Comparison of ENCODE assay signal across 21 cellular contexts in genomic region chr22:45928726-45929359, GRCh38. TPM values are rescaled to one million over a fixed set of nuclear protein-coding genes. Genes with fewer than 3 reads are reported as not detected.
DNase-seq lines count a peak whose midpoint lies in the region; ATAC-seq, FAIRE-seq and TF ChIP-seq lines count a peak whose summit lies in the region.
"Had no signal": no experiment of that assay in that cellular context is flagged by ENCODE, and none has a peak within 500 bp of the region (broad histone marks: within the 10 kb centered on the region; RNA-seq: fewer than 3 reads in every experiment).

No MANE protein-coding gene starts in this region.

- H3K36me3 Mint-ChIP-seq in Calu3 (ENCODE audit: insufficient read depth, unreplicated experiment), result peaks cover 48% of the 10 kb centered on the region
- H3K36me3 Mint-ChIP-seq in activated T-cell treated with anti-CD3 and anti-CD28 coated beads, Interleukin-2, amount 50 U/mL, for 4 hours (ENCODE audit: insufficient read depth), result no peaks in the 10 kb centered on the region
- H3K36me3 Mint-ChIP-seq: CD4-positive, alpha-beta memory T cell had no signal

- peak overlapping the region; percentile 23 for H2AK5ac ChIP-seq in neuronal stem cell (ENCODE audit: low read depth, low read length)

- H3K9me1 ChIP-seq in K562 (ENCODE audit: control insufficient read depth, insufficient read depth, low read length), result no peaks in the 10 kb centered on the region

- H2AFZ ChIP-seq in K562 (ENCODE audit: low read depth, low read length), result no peak overlapping the region
- no peak overlapping the region for H2AFZ ChIP-seq in neuronal stem cell (ENCODE audit: low read length)
- H2AFZ ChIP-seq: GM23248 had no signal

- H3K4ac ChIP-seq in neuronal stem cell (ENCODE audit: low read length), result no peak overlapping the region

- peaks cover 2 to 50% of the 10 kb centered on the region in 2 experiments; a peak in 2 of 5 replicates for H3K27me3 ChIP-seq in K562 (ENCODE audit: control insufficient read depth in 2 of 2, insufficient read depth in 2 of 2, low read length in 2 of 2)
- H3K27me3 ChIP-seq in neuronal stem cell (ENCODE audit: control insufficient read depth in 3 of 3, insufficient read depth in 3 of 3, low read depth in 1 of 3, low read length in 3 of 3), result peaks cover 0 to 11% (median 0%) of the 10 kb centered on the region in 3 experiments
- H3K27me3 ChIP-seq in right atrium auricular region, result peaks cover 0 to 2% of the 10 kb centered on the region in 2 donors

- no peak overlapping the region for H2BK120ac ChIP-seq in neuronal stem cell (ENCODE audit: low read depth, low read length)

- H3K4me1 ChIP-seq in K562 (replicated peaks in 1 of 2; ENCODE audit: control insufficient read depth in 2 of 2, insufficient read depth in 2 of 2, low read length in 2 of 2) (peaks cover 0 to 19% of the 10 kb centered on the region in 2 experiments; a peak in 2 of 5 replicates), neuronal stem cell (ENCODE audit: control insufficient read depth in 2 of 2, insufficient read depth in 1 of 2, low read depth in 1 of 2, low read length in 2 of 2) (peaks cover 0 to 5% of the 10 kb centered on the region in 2 donors), right atrium auricular region (no peaks in the 10 kb centered on the region)

- TF ChIP-seq CTCF in Calu3 (IDR thresholded peaks at IDR 0.05; ENCODE audit: unreplicated experiment), result no peak
- no peak for TF ChIP-seq CTCF in K562 (IDR thresholded peaks at IDR 0.05 in 2 of 3, conservative IDR thresholded peaks at IDR 0.05 in 1 of 3; ENCODE audit: insufficient read depth in 2 of 3, low read depth in 1 of 3, low read length in 3 of 3)
- TF ChIP-seq CTCF in right atrium auricular region (IDR thresholded peaks at IDR 0.05), result no peak

- FAIRE-seq in K562 (lab: Jason Lieb, UNC), result no peak
- FAIRE-seq in HTR-8/SVneo (lab: Jason Lieb, UNC), result no peak
- FAIRE-seq: G401.6, GM12892, H1 had no signal

- peak overlapping the region; percentile 6 for H3K14ac ChIP-seq in neuronal stem cell (ENCODE audit: low read length)

- ATAC-seq in K562, result no peak
- no peak for ATAC-seq in activated T-cell treated with anti-CD3 and anti-CD28 coated beads, Interleukin-2, amount 50 U/mL, for 4 hours
- no peak for ATAC-seq in GM21447 (IDR thresholded peaks at IDR 0.05; ENCODE audit: unreplicated experiment)

- DNase-seq in Calu3, result no peak
- DNase-seq in K562 (ENCODE audit: extremely low read depth in 1 of 4, low spot score in 3 of 4), result no peak
- no peak for DNase-seq in neuronal stem cell (ENCODE audit: low spot score)
- DNase-seq in activated T-cell treated with anti-CD3 and anti-CD28 coated beads, Interleukin-2, amount 50 U/mL, for 4 hours, result no peak
- DNase-seq in HTR-8/SVneo (ENCODE audit: insufficient read length, low spot score), result no peak
- no peak for DNase-seq in right atrium auricular region (ENCODE audit: low spot score)
- DNase-seq: 8988T; C1 segment of cervical spinal cord; CD4-positive, alpha-beta memory T cell; COR-L47; DMS153; DND-41; GM23248; H7; HCEC 1CT had no signal

- H3K79me2 ChIP-seq in K562 (ENCODE audit: control insufficient read depth, insufficient read depth, low read length), result no peaks in the 10 kb centered on the region

- H4K20me1 ChIP-seq in K562 (replicated peaks; ENCODE audit: control insufficient read depth, insufficient read depth, low read length), result peaks cover 6% of the 10 kb centered on the region; the same call in 1 of the 2 replicates

- no peak for TF ChIP-seq POLR2A in K562 (conservative IDR thresholded peaks at IDR 0.05)

- POLR2A ChIA-PET in K562 (lab: Yijun Ruan, JAX), result no interaction called here

- 2% methylated on average over 9 of the region's 10 CpGs for WGBS in K562 (ENCODE audit: insufficient coverage, low coverage, missing lambda C conversion rate)
- WGBS in neuronal stem cell (ENCODE audit: extremely low coverage in 2 of 2, insufficient read length in 2 of 2, insufficient replicate concordance in 1 of 2), 2 donors, result no CpG with 5 or more reads among the region's 10 CpGs

- no peak overlapping the region for H4K91ac ChIP-seq in neuronal stem cell (ENCODE audit: low read depth, low read length, poor library complexity)

- H3K9ac ChIP-seq in K562 (ENCODE audit: insufficient read depth in 1 of 2, low read depth in 2 of 2, low read length in 2 of 2), result no peak overlapping the region
- H3K9ac ChIP-seq in neuronal stem cell (ENCODE audit: low read depth, low read length, poor library complexity), result no peak overlapping the region
- H3K9ac ChIP-seq: GM23248 had no signal

- H3K9me3 Mint-ChIP-seq in Calu3 (ENCODE audit: low read depth, unreplicated experiment), result no peaks in the 10 kb centered on the region
- H3K9me3 Mint-ChIP-seq in activated T-cell treated with anti-CD3 and anti-CD28 coated beads, Interleukin-2, amount 50 U/mL, for 4 hours, result no peaks in the 10 kb centered on the region

- H4K8ac ChIP-seq in neuronal stem cell (ENCODE audit: low read depth, low read length), result no peak overlapping the region

- in situ Hi-C loops in K562 (cut with MboI), result no loop called here

- H2BK12ac ChIP-seq in neuronal stem cell (ENCODE audit: low read length), result no peak overlapping the region

- no peaks in the 10 kb centered on the region for H3K27me3 Mint-ChIP-seq in Calu3 (ENCODE audit: unreplicated experiment)
- peaks cover 20% of the 10 kb centered on the region for H3K27me3 Mint-ChIP-seq in activated T-cell treated with anti-CD3 and anti-CD28 coated beads, Interleukin-2, amount 50 U/mL, for 4 hours (ENCODE audit: low read depth)

- H3K4me3 ChIP-seq in K562 (no peak overlapping the region), neuronal stem cell (ENCODE audit: low read length in 2 of 2) (no peak overlapping the region), right atrium auricular region (no peak overlapping the region)
- H3K4me3 ChIP-seq: GM23248 had no signal

- peak overlapping the region; percentile 9 for H3K27ac Mint-ChIP-seq in Calu3 (ENCODE audit: unreplicated experiment)
- H3K27ac Mint-ChIP-seq: CD4-positive, alpha-beta memory T cell had no signal

- no peaks in the 10 kb centered on the region for H3K36me3 ChIP-seq in K562 (ENCODE audit: control insufficient read depth, insufficient read depth, low read length)
- peaks cover 0 to 2% of the 10 kb centered on the region in 2 donors for H3K36me3 ChIP-seq in neuronal stem cell (replicated peaks in 1 of 2; ENCODE audit: control insufficient read depth in 2 of 2, insufficient read depth in 2 of 2, low read length in 2 of 2)
- no peaks in the 10 kb centered on the region for H3K36me3 ChIP-seq in right atrium auricular region

- H3K9me3 ChIP-seq in K562 (replicated peaks; ENCODE audit: control insufficient read depth, insufficient read depth, low read depth, low read length), result no peaks in the 10 kb centered on the region
- peaks cover 0 to 1% of the 10 kb centered on the region in 2 donors for H3K9me3 ChIP-seq in neuronal stem cell (replicated peaks in 1 of 2; ENCODE audit: control insufficient read depth in 2 of 2, insufficient read depth in 1 of 2, low read depth in 1 of 2, low read length in 2 of 2)
- H3K9me3 ChIP-seq in right atrium auricular region, result no peaks in the 10 kb centered on the region

- TF ChIP-seq EP300 in K562 (IDR thresholded peaks at IDR 0.05; ENCODE audit: low read length), result no peak

- TF ChIP-seq RAD21 in K562 (CRISPR knock-in tag; conservative IDR thresholded peaks at IDR 0.05 in 1 of 2, IDR thresholded peaks at IDR 0.05 in 1 of 2), result no peak

- H3K4me3 Mint-ChIP-seq in Calu3 (ENCODE audit: low read depth, unreplicated experiment), result no peak overlapping the region
- no peak overlapping the region for H3K4me3 Mint-ChIP-seq in activated T-cell treated with anti-CD3 and anti-CD28 coated beads, Interleukin-2, amount 50 U/mL, for 4 hours
- H3K4me3 Mint-ChIP-seq: CD4-positive, alpha-beta memory T cell had no signal

- BruUV-seq in Calu3 (replicated peaks; lab: Mats Ljungman, UMichigan) (no TSS peak), K562 (replicated peaks; lab: Mats Ljungman, UMichigan) (no TSS peak)

- CTCF ChIA-PET in Calu3 (lab: Charles Lee), result interaction anchor here (0.6 kb wide), 1 partner anchor 13 kb away, joined by 4 read pairs; no protein-coding TSS in a partner anchor
- CTCF ChIA-PET in K562 (lab: Yijun Ruan, JAX; ENCODE audit: low intra/inter-chr PET ratio), result no interaction called here

- H3K23ac ChIP-seq in neuronal stem cell (ENCODE audit: low read depth, low read length, poor library complexity), result no peak overlapping the region

- peaks cover 7% of the 10 kb centered on the region for H3K79me1 ChIP-seq in neuronal stem cell (ENCODE audit: low read depth, low read length)

- intact Hi-C loops in Calu3 (cut with micrococcal nuclease; ENCODE audit: unreplicated experiment) (no loop called here), K562 (cut with micrococcal nuclease) (no loop called here)

- H3K27ac ChIP-seq in K562 (ENCODE audit: extremely low read depth, low read depth, low read length), result no peak overlapping the region
- no peak overlapping the region for H3K27ac ChIP-seq in neuronal stem cell (replicated peaks; ENCODE audit: low read length)
- H3K27ac ChIP-seq in right atrium auricular region, result no peak overlapping the region
- H3K27ac ChIP-seq: GM23248 had no signal

- no peak overlapping the region for H2BK15ac ChIP-seq in neuronal stem cell (ENCODE audit: low read length)

- H3K4me1 Mint-ChIP-seq in Calu3 (ENCODE audit: low read depth, unreplicated experiment), result peaks cover 35% of the 10 kb centered on the region
- H3K4me1 Mint-ChIP-seq in activated T-cell treated with anti-CD3 and anti-CD28 coated beads, Interleukin-2, amount 50 U/mL, for 4 hours (ENCODE audit: low read depth), result no peaks in the 10 kb centered on the region
- H3K4me1 Mint-ChIP-seq: CD4-positive, alpha-beta memory T cell had no signal

- H2BK5ac ChIP-seq in neuronal stem cell (ENCODE audit: low read length), result no peak overlapping the region

- peak overlapping the region; percentile 44 for H3K18ac ChIP-seq in neuronal stem cell (ENCODE audit: low read length)

- no peak overlapping the region for H3K4me2 ChIP-seq in K562 (ENCODE audit: insufficient read depth, low read length)
- no peak overlapping the region for H3K4me2 ChIP-seq in neuronal stem cell (ENCODE audit: insufficient read depth, low read length, poor library complexity, severe bottlenecking)

RNA-seq across cellular contexts. Expression of gene WNT7B, which starts 48.1 kb away (rescaled TPM):
- total RNA-seq in Calu3 (2022) (97.0 and 100.0 TPM in 2 replicates), K562 (2014; rRNA removed) (not detected in 2 replicates), K562 (2014; rRNA removed; fragmentation: Illumina TruSeq; extraction: Trizol) (not detected in 2 replicates), K562 (2015; rRNA removed; fragmentation: Illumina TruSeq; extraction: Trizol) (not detected in 2 replicates), K562 (2021) (not detected in 2 replicates), right atrium auricular region (under 1 TPM in 1 of 2 donors, not detected in 1; 0.19 TPM)
- not detected in 2 replicates for total RNA-seq in K562 (2011; cell fraction: chromatin; rRNA removed; ENCODE audit: low replicate concordance)
- total RNA-seq in K562 (2011; cell fraction: nucleolus; rRNA removed), result not detected in 2 replicates
- not detected in 2 replicates for total RNA-seq in K562 (2011; cell fraction: nucleoplasm; rRNA removed)
- polyA plus RNA-seq in K562 (2011; rRNA removed) (not detected in 2 replicates), K562 (2014; fragmentation: Illumina TruSeq; extraction: Trizol) (not detected in 2 replicates), K562 (2014; fragmentation: Nextera tagmentation; extraction: Ambion mirVana) (not detected), K562 (2014; rRNA removed) (not detected in 2 replicates)
- polyA plus RNA-seq in K562 (2011; cell fraction: cytosol; rRNA removed), result not detected in 2 replicates
- polyA plus RNA-seq in K562 (2011; cell fraction: nucleus; rRNA removed), result not detected in 2 replicates
- not detected in 2 replicates for polyA plus RNA-seq in K562 (2012)
- not detected in 2 replicates for polyA minus RNA-seq in K562 (2011; rRNA and poly(A)+ RNA removed)
- not detected in 2 replicates for polyA minus RNA-seq in K562 (2011; cell fraction: cytosol; rRNA and poly(A)+ RNA removed)
- not detected in 2 replicates for polyA minus RNA-seq in K562 (2011; cell fraction: nucleus; rRNA and poly(A)+ RNA removed)
- 8.6 TPM for polyA plus RNA-seq in neuronal stem cell (2013, experiment 1 of 2)
- polyA plus RNA-seq in neuronal stem cell (2013, experiment 2 of 2), result 8.5 TPM
- under 1 TPM in 1 of 3 donors, not detected in 2; 0.05 TPM for total RNA-seq in activated T-cell treated with anti-CD3 and anti-CD28 coated beads, Interleukin-2, amount 50 U/mL, for 4 hours
- total RNA-seq: A673; CD4-positive, alpha-beta memory T cell; GM23248 had no signal
- polyA plus RNA-seq: BJ; CD4-positive, alpha-beta memory T cell; GM23248 had no signal

Comparison
In these comparisons a context has a peak if more than half of its experiments do, and no peak if none do; other contexts are left out.
1. RNA of gene WNT7B, which starts 48.1 kb away (total RNA-seq): 97.0 to 100.0 TPM in Calu3; 0.19 TPM in right atrium auricular region, 0.05 TPM in activated T-cell treated with anti-CD3 and anti-CD28 coated beads, Interleukin-2, amount 50 U/mL, for 4 hours and not detected in K562; every median in the first group is over 10 times any median in the second.